In genomic region chr2:112776113-112776512, GRCh38 we compare ENCODE assay signal across 20 cellular contexts. TPM values are rescaled to one million over a fixed set of nuclear protein-coding genes. Genes with fewer than 3 reads are reported as not detected.
DNase-seq lines count a peak whose midpoint lies in the region; ATAC-seq and TF ChIP-seq lines count a peak whose summit lies in the region.
"Had no signal": no experiment of that assay in that cellular context is flagged by ENCODE, and none has a peak within 500 bp of the region (broad histone marks: within the 10 kb centered on the region; RNA-seq: fewer than 3 reads in every experiment).

No MANE protein-coding gene starts in this region.

- no peak overlapping the region for H3K27ac ChIP-seq in BLaER1 treated with 17β-estradiol and CSF1 and Interleukin-3, amounts not matched to agents 10 nM and 100 nM
- H3K27ac ChIP-seq: Peyer's patch had no signal

- H3K36me3 Mint-ChIP-seq in central memory CD8-positive, alpha-beta T cell (ENCODE audit: insufficient read depth): peaks cover 1% of the 10 kb centered on the region
- H3K36me3 Mint-ChIP-seq: CD8-positive, alpha-beta memory T cell had no signal

- H3K27me3 Mint-ChIP-seq in central memory CD8-positive, alpha-beta T cell: no peaks in the 10 kb centered on the region

- H4K20me1 ChIP-seq in BLaER1 treated with 17β-estradiol and CSF1 and Interleukin-3, amounts not matched to agents 10 nM and 100 nM: no peaks in the 10 kb centered on the region

- peak overlapping the region; percentile 0 for H3K27ac Mint-ChIP-seq in central memory CD8-positive, alpha-beta T cell (ENCODE audit: low read depth)

- no peak overlapping the region for H3K4me3 Mint-ChIP-seq in central memory CD8-positive, alpha-beta T cell

- no peaks in the 10 kb centered on the region for H3K27me3 ChIP-seq in BLaER1 treated with 17β-estradiol and CSF1 and Interleukin-3, amounts not matched to agents 10 nM and 100 nM
- H3K27me3 ChIP-seq: BE2C, Peyer's patch had no signal

- TF ChIP-seq POLR2A in NB4 (IDR thresholded peaks at IDR 0.05; ENCODE audit: extremely low read depth, insufficient read length): no peak

- H3K4me1 Mint-ChIP-seq in central memory CD8-positive, alpha-beta T cell: peaks cover 15% of the 10 kb centered on the region

- no peak for TF ChIP-seq CTCF in AG10803 (conservative IDR thresholded peaks at IDR 0.05; ENCODE audit: low read length)
- TF ChIP-seq CTCF in NB4 (IDR thresholded peaks at IDR 0.05; ENCODE audit: low read depth, low read length): no peak
- TF ChIP-seq CTCF in GM10266 (IDR thresholded peaks at IDR 0.05; ENCODE audit: control insufficient read depth, insufficient read depth, low read depth, missing control alignments): no peak

- peak overlapping the region in 6 of 11 experiments; percentile 2 to 59 (median 28); a peak in 10 of 22 replicates for H3K4me2 ChIP-seq in BLaER1 treated with 17β-estradiol and CSF1 and Interleukin-3, amounts not matched to agents 10 nM and 100 nM

- no peak overlapping the region for H3K9ac ChIP-seq in BLaER1 treated with 17β-estradiol and CSF1 and Interleukin-3, amounts not matched to agents 10 nM and 100 nM

- H3K36me3 ChIP-seq in BLaER1 treated with 17β-estradiol and CSF1 and Interleukin-3, amounts not matched to agents 10 nM and 100 nM: no peaks in the 10 kb centered on the region
- H3K36me3 ChIP-seq: BE2C, Peyer's patch had no signal

- DNase-seq in AG10803 (ENCODE audit: low read depth): peak; percentile 19
- peak; percentile 49 for DNase-seq in NB4 (ENCODE audit: low read depth)
- no peak for DNase-seq in central memory CD8-positive, alpha-beta T cell (ENCODE audit: low spot score in 2 of 2)
- no peak for DNase-seq in epidermal melanocyte (ENCODE audit: insufficient read length, low spot score)
- DNase-seq in dermis blood vessel endothelial cell: no peak
- DNase-seq in GM10266 (ENCODE audit: extremely low spot score): no peak
- no peak for DNase-seq in activated T-cell treated with anti-CD3 and anti-CD28 coated beads for 4 hours
- DNase-seq: BE2C; CD8-positive, alpha-beta memory T cell; HCEC 1CT; IMR-90; NCI-H2029; NCI-H2171 treated with DMSO at 0.1 percent for 48 hours; NCI-H774; Peyer's patch; SHP77 treated with DMSO at 0.1 percent for 48 hours had no signal

- H3K9me3 ChIP-seq in BLaER1 treated with 17β-estradiol and CSF1 and Interleukin-3, amounts not matched to agents 10 nM and 100 nM (replicated peaks in 1 of 11): peaks cover 0 to 7% (median 0%) of the 10 kb centered on the region in 11 experiments; a peak in 1 of 22 replicates
- H3K9me3 ChIP-seq: BE2C, Peyer's patch had no signal

- H3K4me1 ChIP-seq in BLaER1 treated with 17β-estradiol and CSF1 and Interleukin-3, amounts not matched to agents 10 nM and 100 nM: peaks cover 11 to 34% (median 26%) of the 10 kb centered on the region in 10 experiments
- H3K4me1 ChIP-seq: BE2C, Peyer's patch had no signal

- H3K4me3 ChIP-seq in AG10803 (ENCODE audit: low read length): no peak overlapping the region
- no peak overlapping the region for H3K4me3 ChIP-seq in BLaER1 treated with 17β-estradiol and CSF1 and Interleukin-3, amounts not matched to agents 10 nM and 100 nM
- no peak overlapping the region for H3K4me3 ChIP-seq in NB4 (ENCODE audit: low read depth, low read length)
- H3K4me3 ChIP-seq: Peyer's patch had no signal

- ATAC-seq in central memory CD8-positive, alpha-beta T cell (replicated peaks; ENCODE audit: extremely low read depth, poor library complexity, severe bottlenecking): no peak

- H3K9me3 Mint-ChIP-seq in central memory CD8-positive, alpha-beta T cell: no peaks in the 10 kb centered on the region
- H3K9me3 Mint-ChIP-seq: CD8-positive, alpha-beta memory T cell had no signal

RNA-seq across cellular contexts. Expression of gene IL1A, which starts 8.2 kb away (rescaled TPM):
- total RNA-seq in dermis blood vessel endothelial cell: under 0.01 and 0.19 TPM in 2 replicates
- total RNA-seq: HT-29, Peyer's patch had no signal

RNA-seq across cellular contexts. Expression of gene CKAP2L, which starts 11.7 kb away (rescaled TPM):
- 2.4 and 12.8 TPM in 2 replicates for total RNA-seq in dermis blood vessel endothelial cell

RNA-seq across cellular contexts. Expression of gene NT5DC4, which starts 55.3 kb away (rescaled TPM):
- not detected in 2 replicates for total RNA-seq in dermis blood vessel endothelial cell
- total RNA-seq: CD8-positive, alpha-beta memory T cell; Daoy; IMR-90; NCI-H460 had no signal

Comparison
In these comparisons a context has a peak if more than half of its experiments do, and no peak if none do; other contexts are left out.
1. DNase-seq: peak in AG10803 (single experiment) and NB4 (single experiment); none in central memory CD8-positive, alpha-beta T cell (0 of 2), epidermal melanocyte (single experiment), dermis blood vessel endothelial cell (single experiment), GM10266 (single experiment) and activated T-cell treated with anti-CD3 and anti-CD28 coated beads for 4 hours (single experiment).